ENCODE assay signal across 9 cellular contexts in genomic region chr1:24047101-24047459, GRCh38.
DNase-seq lines count a peak whose midpoint lies in the region; ATAC-seq, FAIRE-seq and TF ChIP-seq lines count a peak whose summit lies in the region.
"Had no signal": no experiment of that assay in that cellular context is flagged by ENCODE, and none has a peak within 500 bp of the region (broad histone marks: within the 10 kb centered on the region; RNA-seq: fewer than 3 reads in every experiment).

No MANE protein-coding gene starts in this region.

- 38% methylated on average over 3 of the region's 3 CpGs for WGBS in HepG2 (ENCODE audit: low lambda C conversion rate)

- no peak overlapping the region for H3K9ac ChIP-seq in HepG2 (ENCODE audit: insufficient read depth, low read depth, low read length)

- ATAC-seq in HepG2: peak; percentile 69
- no peak for ATAC-seq in HG03139 (IDR thresholded peaks at IDR 0.05; ENCODE audit: unreplicated experiment)
- ATAC-seq in HG02642 (IDR thresholded peaks at IDR 0.05; ENCODE audit: poor library complexity, unreplicated experiment): no peak

- H4K20me1 ChIP-seq in HepG2 (ENCODE audit: insufficient read depth, low read length): no peaks in the 10 kb centered on the region

- no peak for TF ChIP-seq RAD21 in HepG2 (CRISPR knock-in tag; IDR thresholded peaks at IDR 0.05)

- POLR2A ChIA-PET in HepG2 (lab: Yijun Ruan, JAX): interaction anchor here (1.5 kb wide), 1 partner anchor 25 kb away, joined by 7 read pairs; no protein-coding TSS in a partner anchor

- intact Hi-C loops in HepG2 (cut with micrococcal nuclease; ENCODE audit: unreplicated experiment): no loop called here

- CTCF ChIA-PET in HepG2 (lab: Yijun Ruan, JAX; ENCODE audit: low intra/inter-chr PET ratio, low total read pairs): no interaction called here

- TF ChIP-seq EP300 in HepG2 (IDR thresholded peaks at IDR 0.05; ENCODE audit: low read depth in 2 of 2, low read length in 2 of 2) (no peak), HepG2 (CRISPR knock-in tag; IDR thresholded peaks at IDR 0.05; ENCODE audit: borderline replicate concordance) (no peak)

- H3K27me3 ChIP-seq in bronchial epithelial cell (ENCODE audit: control insufficient read depth, insufficient read depth, low read length) (no peaks in the 10 kb centered on the region), HepG2 (ENCODE audit: control insufficient read depth in 1 of 2, insufficient read depth in 2 of 2, low read length in 2 of 2) (no peaks in the 10 kb centered on the region; a peak in 1 of 5 replicates)

- FAIRE-seq in bronchial epithelial cell (lab: Jason Lieb, UNC) (no peak), HepG2 (lab: Jason Lieb, UNC) (peak; percentile 15), urothelium cell line (lab: Jason Lieb, UNC) (peak; percentile 37)

- no peaks in the 10 kb centered on the region for H3K36me3 ChIP-seq in bronchial epithelial cell (ENCODE audit: control insufficient read depth, insufficient read depth, low read length)
- no peaks in the 10 kb centered on the region for H3K36me3 ChIP-seq in HepG2 (replicated peaks in 1 of 2; ENCODE audit: control insufficient read depth in 1 of 2, insufficient read depth in 2 of 2, low read length in 2 of 2)

- DNase-seq in HT1080 (ENCODE audit: low read depth): peak; percentile 50
- DNase-seq in bronchial epithelial cell (ENCODE audit: low read depth): peak; percentile 60
- DNase-seq in HepG2 (ENCODE audit: low spot score): peak; percentile 37
- peak; percentile 62 for DNase-seq in urothelium cell line (ENCODE audit: low spot score)
- DNase-seq in GF-D8 (lab: John Stamatoyannopoulos, UW): no peak
- DNase-seq: NCI-H1436 had no signal

- in situ Hi-C loops in HepG2 (cut with HindIII; ENCODE audit: extremely low pct_ligation_motif_present, low pct_unique_long_range_greater_than_20kb): no loop called here

- no peak overlapping the region for H3K27ac ChIP-seq in HepG2 (ENCODE audit: extremely low read length, insufficient read depth, low read length)
- H3K27ac ChIP-seq: SK-N-MC had no signal

- H3K79me2 ChIP-seq in HepG2 (ENCODE audit: insufficient read depth, low read length): no peaks in the 10 kb centered on the region

- TF ChIP-seq CTCF in bronchial epithelial cell (IDR thresholded peaks at IDR 0.05; ENCODE audit: insufficient read depth, low read length, severe bottlenecking) (no peak), HepG2 (CRISPR knock-in tag; IDR thresholded peaks at IDR 0.05) (no peak)

- no peak overlapping the region for H2AFZ ChIP-seq in HepG2 (ENCODE audit: low read length)

- no peak for TF ChIP-seq POLR2A in HepG2 (IDR thresholded peaks at IDR 0.05; ENCODE audit: insufficient read depth in 1 of 2, low read depth in 2 of 2, low read length in 2 of 2)

- BruUV-seq in HepG2 (replicated peaks; lab: Mats Ljungman, UMichigan): no TSS peak

- H3K4me1 ChIP-seq in HepG2 (ENCODE audit: insufficient read depth, low read length): peaks cover 32% of the 10 kb centered on the region

- H3K9me3 ChIP-seq in HepG2 (ENCODE audit: low read length): no peaks in the 10 kb centered on the region

- H3K4me2 ChIP-seq in HepG2 (ENCODE audit: low read depth, low read length): peak overlapping the region; percentile 49

- H3K4me3 ChIP-seq in bronchial epithelial cell (ENCODE audit: low read depth, low read length) (no peak overlapping the region), HepG2 (replicated peaks in 1 of 3; ENCODE audit: insufficient read depth in 1 of 3, low read depth in 2 of 3, low read length in 3 of 3) (no peak overlapping the region)
- H3K4me3 ChIP-seq: SK-N-MC had no signal

TF ChIP-seq in HepG2, 621 proteins besides CTCF, POLR2A, EP300 and RAD21:
- TF ChIP-seq FOSL2 (CRISPR knock-in tag; IDR thresholded peaks at IDR 0.05) (peak; percentile 66), PREB (CRISPR knock-in tag; IDR thresholded peaks at IDR 0.05) (no peak), SP4 (CRISPR knock-in tag; IDR thresholded peaks at IDR 0.05) (no peak)
